1 cellular context compared by ENCODE assay signal in the genomic region with DNA sequence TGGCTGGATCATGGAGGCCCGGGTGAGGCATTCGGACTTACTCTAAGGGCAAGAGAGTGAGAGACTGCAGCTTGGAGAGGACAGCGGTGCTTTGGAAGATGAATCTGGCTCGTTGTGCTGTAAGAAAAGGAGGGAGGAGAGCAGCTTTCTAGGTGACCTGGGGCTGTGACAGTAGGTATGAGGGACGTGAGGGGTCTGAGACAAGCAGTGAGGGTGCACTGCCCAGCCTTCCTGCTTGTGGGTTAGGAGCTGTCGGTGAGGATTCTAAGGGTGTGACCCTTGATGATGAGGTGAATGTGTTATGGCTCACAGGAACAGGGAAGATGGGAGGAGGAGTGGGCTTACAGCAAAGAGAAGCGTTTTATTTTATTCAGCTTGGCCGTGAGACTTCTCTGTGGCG.
TF ChIP-seq lines count a peak whose summit lies in the region.

No MANE protein-coding gene starts in this region.

TF ChIP-seq in HepG2, 621 proteins besides CTCF, POLR2A, EP300 and RAD21 (continued from another document and continues in another):
- TF ChIP-seq, protein P1, sequence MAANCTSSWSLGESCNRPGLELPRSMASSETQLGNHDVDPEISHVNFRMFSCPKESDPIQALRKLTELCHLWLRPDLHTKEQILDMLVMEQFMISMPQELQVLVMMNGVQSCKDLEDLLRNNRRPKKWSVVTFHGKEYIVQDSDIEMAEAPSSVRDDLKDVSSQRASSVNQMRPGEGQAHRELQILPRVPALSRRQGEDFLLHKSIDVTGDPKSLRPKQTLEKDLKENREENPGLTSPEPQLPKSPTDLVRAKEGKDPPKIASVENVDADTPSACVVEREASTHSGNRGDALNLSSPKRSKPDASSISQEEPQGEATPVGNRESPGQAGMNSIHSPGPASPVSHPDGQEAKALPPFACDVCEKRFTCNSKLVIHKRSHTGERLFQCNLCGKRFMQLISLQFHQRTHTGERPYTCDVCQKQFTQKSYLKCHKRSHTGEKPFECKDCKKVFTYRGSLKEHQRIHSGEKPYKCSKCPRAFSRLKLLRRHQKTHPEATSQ (CRISPR knock-in tag; IDR thresholded peaks at IDR 0.05; ENCODE audit: borderline replicate concordance) = no peak
- TF ChIP-seq RARA (CRISPR knock-in tag; IDR thresholded peaks at IDR 0.05) = no peak
- TF ChIP-seq, protein P2, sequence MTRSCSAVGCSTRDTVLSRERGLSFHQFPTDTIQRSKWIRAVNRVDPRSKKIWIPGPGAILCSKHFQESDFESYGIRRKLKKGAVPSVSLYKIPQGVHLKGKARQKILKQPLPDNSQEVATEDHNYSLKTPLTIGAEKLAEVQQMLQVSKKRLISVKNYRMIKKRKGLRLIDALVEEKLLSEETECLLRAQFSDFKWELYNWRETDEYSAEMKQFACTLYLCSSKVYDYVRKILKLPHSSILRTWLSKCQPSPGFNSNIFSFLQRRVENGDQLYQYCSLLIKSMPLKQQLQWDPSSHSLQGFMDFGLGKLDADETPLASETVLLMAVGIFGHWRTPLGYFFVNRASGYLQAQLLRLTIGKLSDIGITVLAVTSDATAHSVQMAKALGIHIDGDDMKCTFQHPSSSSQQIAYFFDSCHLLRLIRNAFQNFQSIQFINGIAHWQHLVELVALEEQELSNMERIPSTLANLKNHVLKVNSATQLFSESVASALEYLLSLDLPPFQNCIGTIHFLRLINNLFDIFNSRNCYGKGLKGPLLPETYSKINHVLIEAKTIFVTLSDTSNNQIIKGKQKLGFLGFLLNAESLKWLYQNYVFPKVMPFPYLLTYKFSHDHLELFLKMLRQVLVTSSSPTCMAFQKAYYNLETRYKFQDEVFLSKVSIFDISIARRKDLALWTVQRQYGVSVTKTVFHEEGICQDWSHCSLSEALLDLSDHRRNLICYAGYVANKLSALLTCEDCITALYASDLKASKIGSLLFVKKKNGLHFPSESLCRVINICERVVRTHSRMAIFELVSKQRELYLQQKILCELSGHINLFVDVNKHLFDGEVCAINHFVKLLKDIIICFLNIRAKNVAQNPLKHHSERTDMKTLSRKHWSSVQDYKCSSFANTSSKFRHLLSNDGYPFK (CRISPR knock-in tag; IDR thresholded peaks at IDR 0.05; ENCODE audit: borderline replicate concordance) = peak; percentile 10; the same call in 1 of the 2 replicates
- no peak for TF ChIP-seq ZNF354B (CRISPR knock-in tag; IDR thresholded peaks at IDR 0.05)
- peak; percentile 88 for TF ChIP-seq ZNF12 (CRISPR knock-in tag; IDR thresholded peaks at IDR 0.05)
- no peak for TF ChIP-seq MTF1 (CRISPR knock-in tag; IDR thresholded peaks at IDR 0.05)
- no peak for TF ChIP-seq HIVEP1 (CRISPR knock-in tag; IDR thresholded peaks at IDR 0.05)
- no peak for TF ChIP-seq ZNF160 (CRISPR knock-in tag; IDR thresholded peaks at IDR 0.05)
- no peak for TF ChIP-seq ZNF891 (CRISPR knock-in tag; IDR thresholded peaks at IDR 0.05)
- no peak for TF ChIP-seq CBFB (CRISPR knock-in tag; IDR thresholded peaks at IDR 0.05)
- TF ChIP-seq GPN1 (CRISPR knock-in tag; IDR thresholded peaks at IDR 0.05; ENCODE audit: borderline replicate concordance) = no peak
- no peak for TF ChIP-seq U2AF1 (optimal IDR thresholded peaks at IDR 0.05; ENCODE audit: low read depth, low read length)
- no peak for TF ChIP-seq ZSCAN30 (CRISPR knock-in tag; IDR thresholded peaks at IDR 0.05)
- 0 out of 2 replicates have a peak, but pooled peaks have one; percentile 56 for TF ChIP-seq ZNF598 (CRISPR knock-in tag; IDR thresholded peaks at IDR 0.05; ENCODE audit: borderline replicate concordance)
- no peak for TF ChIP-seq ZNF234 (CRISPR knock-in tag; conservative IDR thresholded peaks at IDR 0.05)
- no peak for TF ChIP-seq SATB2 (CRISPR knock-in tag; IDR thresholded peaks at IDR 0.05)
- 0 out of 2 replicates have a peak, but pooled peaks have one; percentile 31 for TF ChIP-seq ZNF468 (CRISPR knock-in tag; IDR thresholded peaks at IDR 0.05)
- no peak for TF ChIP-seq ELF3 (CRISPR knock-in tag; IDR thresholded peaks at IDR 0.05)
- no peak for TF ChIP-seq ZSCAN20 (CRISPR knock-in tag; IDR thresholded peaks at IDR 0.05; ENCODE audit: borderline replicate concordance)
- TF ChIP-seq, protein P3, sequence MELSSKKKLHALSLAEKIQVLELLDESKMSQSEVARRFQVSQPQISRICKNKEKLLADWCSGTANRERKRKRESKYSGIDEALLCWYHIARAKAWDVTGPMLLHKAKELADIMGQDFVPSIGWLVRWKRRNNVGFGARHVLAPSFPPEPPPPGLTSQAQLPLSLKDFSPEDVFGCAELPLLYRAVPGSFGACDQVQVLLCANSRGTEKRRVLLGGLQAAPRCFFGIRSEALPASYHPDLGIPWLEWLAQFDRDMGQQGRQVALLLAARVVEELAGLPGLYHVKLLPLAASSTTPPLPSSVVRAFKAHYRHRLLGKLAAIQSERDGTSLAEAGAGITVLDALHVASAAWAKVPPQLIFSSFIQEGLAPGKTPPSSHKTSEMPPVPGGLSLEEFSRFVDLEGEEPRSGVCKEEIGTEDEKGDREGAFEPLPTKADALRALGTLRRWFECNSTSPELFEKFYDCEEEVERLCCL (CRISPR knock-in tag; IDR thresholded peaks at IDR 0.05; ENCODE audit: borderline replicate concordance) = no peak; the same call in 1 of the 2 replicates
- TF ChIP-seq MXD4 (CRISPR knock-in tag; IDR thresholded peaks at IDR 0.05) = no peak
- no peak for TF ChIP-seq ZNF768 (CRISPR knock-in tag; IDR thresholded peaks at IDR 0.05)
- TF ChIP-seq TCF7L2 (IDR thresholded peaks at IDR 0.05; ENCODE audit: low read depth, low read length) = no peak
- TF ChIP-seq, protein P4, sequence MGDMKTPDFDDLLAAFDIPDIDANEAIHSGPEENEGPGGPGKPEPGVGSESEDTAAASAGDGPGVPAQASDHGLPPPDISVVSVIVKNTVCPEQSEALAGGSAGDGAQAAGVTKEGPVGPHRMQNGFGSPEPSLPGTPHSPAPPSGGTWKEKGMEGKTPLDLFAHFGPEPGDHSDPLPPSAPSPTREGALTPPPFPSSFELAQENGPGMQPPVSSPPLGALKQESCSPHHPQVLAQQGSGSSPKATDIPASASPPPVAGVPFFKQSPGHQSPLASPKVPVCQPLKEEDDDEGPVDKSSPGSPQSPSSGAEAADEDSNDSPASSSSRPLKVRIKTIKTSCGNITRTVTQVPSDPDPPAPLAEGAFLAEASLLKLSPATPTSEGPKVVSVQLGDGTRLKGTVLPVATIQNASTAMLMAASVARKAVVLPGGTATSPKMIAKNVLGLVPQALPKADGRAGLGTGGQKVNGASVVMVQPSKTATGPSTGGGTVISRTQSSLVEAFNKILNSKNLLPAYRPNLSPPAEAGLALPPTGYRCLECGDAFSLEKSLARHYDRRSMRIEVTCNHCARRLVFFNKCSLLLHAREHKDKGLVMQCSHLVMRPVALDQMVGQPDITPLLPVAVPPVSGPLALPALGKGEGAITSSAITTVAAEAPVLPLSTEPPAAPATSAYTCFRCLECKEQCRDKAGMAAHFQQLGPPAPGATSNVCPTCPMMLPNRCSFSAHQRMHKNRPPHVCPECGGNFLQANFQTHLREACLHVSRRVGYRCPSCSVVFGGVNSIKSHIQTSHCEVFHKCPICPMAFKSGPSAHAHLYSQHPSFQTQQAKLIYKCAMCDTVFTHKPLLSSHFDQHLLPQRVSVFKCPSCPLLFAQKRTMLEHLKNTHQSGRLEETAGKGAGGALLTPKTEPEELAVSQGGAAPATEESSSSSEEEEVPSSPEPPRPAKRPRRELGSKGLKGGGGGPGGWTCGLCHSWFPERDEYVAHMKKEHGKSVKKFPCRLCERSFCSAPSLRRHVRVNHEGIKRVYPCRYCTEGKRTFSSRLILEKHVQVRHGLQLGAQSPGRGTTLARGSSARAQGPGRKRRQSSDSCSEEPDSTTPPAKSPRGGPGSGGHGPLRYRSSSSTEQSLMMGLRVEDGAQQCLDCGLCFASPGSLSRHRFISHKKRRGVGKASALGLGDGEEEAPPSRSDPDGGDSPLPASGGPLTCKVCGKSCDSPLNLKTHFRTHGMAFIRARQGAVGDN (CRISPR knock-in tag; IDR thresholded peaks at IDR 0.05) = peak; percentile 59; the same call in 1 of the 2 replicates
- TF ChIP-seq MTA1 (CRISPR knock-in tag; IDR thresholded peaks at IDR 0.05; ENCODE audit: borderline replicate concordance) = no peak
- 0 out of 2 replicates have a peak, but pooled peaks have one; percentile 17 for TF ChIP-seq KDM2A (CRISPR knock-in tag; IDR thresholded peaks at IDR 0.05; ENCODE audit: borderline replicate concordance, low read depth)
- TF ChIP-seq EHMT2 (IDR thresholded peaks at IDR 0.05; ENCODE audit: borderline replicate concordance, low read depth, low read length) = no peak
- TF ChIP-seq, protein P5, sequence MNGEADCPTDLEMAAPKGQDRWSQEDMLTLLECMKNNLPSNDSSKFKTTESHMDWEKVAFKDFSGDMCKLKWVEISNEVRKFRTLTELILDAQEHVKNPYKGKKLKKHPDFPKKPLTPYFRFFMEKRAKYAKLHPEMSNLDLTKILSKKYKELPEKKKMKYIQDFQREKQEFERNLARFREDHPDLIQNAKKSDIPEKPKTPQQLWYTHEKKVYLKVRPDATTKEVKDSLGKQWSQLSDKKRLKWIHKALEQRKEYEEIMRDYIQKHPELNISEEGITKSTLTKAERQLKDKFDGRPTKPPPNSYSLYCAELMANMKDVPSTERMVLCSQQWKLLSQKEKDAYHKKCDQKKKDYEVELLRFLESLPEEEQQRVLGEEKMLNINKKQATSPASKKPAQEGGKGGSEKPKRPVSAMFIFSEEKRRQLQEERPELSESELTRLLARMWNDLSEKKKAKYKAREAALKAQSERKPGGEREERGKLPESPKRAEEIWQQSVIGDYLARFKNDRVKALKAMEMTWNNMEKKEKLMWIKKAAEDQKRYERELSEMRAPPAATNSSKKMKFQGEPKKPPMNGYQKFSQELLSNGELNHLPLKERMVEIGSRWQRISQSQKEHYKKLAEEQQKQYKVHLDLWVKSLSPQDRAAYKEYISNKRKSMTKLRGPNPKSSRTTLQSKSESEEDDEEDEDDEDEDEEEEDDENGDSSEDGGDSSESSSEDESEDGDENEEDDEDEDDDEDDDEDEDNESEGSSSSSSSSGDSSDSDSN (CRISPR knock-in tag; IDR thresholded peaks at IDR 0.05) = 0 out of 2 replicates have a peak, but pooled peaks have one; percentile 42
- no peak for TF ChIP-seq JUNB (CRISPR knock-in tag; IDR thresholded peaks at IDR 0.05; ENCODE audit: borderline replicate concordance)
- TF ChIP-seq, protein P6, sequence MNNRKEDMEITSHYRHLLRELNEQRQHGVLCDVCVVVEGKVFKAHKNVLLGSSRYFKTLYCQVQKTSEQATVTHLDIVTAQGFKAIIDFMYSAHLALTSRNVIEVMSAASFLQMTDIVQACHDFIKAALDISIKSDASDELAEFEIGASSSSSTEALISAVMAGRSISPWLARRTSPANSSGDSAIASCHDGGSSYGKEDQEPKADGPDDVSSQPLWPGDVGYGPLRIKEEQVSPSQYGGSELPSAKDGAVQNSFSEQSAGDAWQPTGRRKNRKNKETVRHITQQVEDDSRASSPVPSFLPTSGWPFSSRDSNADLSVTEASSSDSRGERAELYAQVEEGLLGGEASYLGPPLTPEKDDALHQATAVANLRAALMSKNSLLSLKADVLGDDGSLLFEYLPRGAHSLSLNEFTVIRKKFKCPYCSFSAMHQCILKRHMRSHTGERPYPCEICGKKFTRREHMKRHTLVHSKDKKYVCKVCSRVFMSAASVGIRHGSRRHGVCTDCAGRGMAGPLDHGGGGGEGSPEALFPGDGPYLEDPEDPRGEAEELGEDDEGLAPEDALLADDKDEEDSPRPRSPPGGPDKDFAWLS (CRISPR knock-in tag; IDR thresholded peaks at IDR 0.05; ENCODE audit: borderline replicate concordance) = no peak
- TF ChIP-seq HNRNPUL1 (IDR thresholded peaks at IDR 0.05; ENCODE audit: low read depth, low read length) = no peak
- TF ChIP-seq, protein P7, sequence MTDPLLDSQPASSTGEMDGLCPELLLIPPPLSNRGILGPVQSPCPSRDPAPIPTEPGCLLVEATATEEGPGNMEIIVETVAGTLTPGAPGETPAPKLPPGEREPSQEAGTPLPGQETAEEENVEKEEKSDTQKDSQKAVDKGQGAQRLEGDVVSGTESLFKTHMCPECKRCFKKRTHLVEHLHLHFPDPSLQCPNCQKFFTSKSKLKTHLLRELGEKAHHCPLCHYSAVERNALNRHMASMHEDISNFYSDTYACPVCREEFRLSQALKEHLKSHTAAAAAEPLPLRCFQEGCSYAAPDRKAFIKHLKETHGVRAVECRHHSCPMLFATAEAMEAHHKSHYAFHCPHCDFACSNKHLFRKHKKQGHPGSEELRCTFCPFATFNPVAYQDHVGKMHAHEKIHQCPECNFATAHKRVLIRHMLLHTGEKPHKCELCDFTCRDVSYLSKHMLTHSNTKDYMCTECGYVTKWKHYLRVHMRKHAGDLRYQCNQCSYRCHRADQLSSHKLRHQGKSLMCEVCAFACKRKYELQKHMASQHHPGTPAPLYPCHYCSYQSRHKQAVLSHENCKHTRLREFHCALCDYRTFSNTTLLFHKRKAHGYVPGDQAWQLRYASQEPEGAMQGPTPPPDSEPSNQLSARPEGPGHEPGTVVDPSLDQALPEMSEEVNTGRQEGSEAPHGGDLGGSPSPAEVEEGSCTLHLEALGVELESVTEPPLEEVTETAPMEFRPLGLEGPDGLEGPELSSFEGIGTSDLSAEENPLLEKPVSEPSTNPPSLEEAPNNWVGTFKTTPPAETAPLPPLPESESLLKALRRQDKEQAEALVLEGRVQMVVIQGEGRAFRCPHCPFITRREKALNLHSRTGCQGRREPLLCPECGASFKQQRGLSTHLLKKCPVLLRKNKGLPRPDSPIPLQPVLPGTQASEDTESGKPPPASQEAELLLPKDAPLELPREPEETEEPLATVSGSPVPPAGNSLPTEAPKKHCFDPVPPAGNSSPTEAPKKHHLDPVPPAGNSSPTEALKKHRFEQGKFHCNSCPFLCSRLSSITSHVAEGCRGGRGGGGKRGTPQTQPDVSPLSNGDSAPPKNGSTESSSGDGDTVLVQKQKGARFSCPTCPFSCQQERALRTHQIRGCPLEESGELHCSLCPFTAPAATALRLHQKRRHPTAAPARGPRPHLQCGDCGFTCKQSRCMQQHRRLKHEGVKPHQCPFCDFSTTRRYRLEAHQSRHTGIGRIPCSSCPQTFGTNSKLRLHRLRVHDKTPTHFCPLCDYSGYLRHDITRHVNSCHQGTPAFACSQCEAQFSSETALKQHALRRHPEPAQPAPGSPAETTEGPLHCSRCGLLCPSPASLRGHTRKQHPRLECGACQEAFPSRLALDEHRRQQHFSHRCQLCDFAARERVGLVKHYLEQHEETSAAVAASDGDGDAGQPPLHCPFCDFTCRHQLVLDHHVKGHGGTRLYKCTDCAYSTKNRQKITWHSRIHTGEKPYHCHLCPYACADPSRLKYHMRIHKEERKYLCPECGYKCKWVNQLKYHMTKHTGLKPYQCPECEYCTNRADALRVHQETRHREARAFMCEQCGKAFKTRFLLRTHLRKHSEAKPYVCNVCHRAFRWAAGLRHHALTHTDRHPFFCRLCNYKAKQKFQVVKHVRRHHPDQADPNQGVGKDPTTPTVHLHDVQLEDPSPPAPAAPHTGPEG (CRISPR knock-in tag; IDR thresholded peaks at IDR 0.05) = no peak
- TF ChIP-seq ZSCAN25 (CRISPR knock-in tag; IDR thresholded peaks at IDR 0.05) = 0 out of 2 replicates have a peak, but pooled peaks have one; percentile 34
- no peak for TF ChIP-seq ZNF430 (CRISPR knock-in tag; IDR thresholded peaks at IDR 0.05)
- TF ChIP-seq, protein P8, sequence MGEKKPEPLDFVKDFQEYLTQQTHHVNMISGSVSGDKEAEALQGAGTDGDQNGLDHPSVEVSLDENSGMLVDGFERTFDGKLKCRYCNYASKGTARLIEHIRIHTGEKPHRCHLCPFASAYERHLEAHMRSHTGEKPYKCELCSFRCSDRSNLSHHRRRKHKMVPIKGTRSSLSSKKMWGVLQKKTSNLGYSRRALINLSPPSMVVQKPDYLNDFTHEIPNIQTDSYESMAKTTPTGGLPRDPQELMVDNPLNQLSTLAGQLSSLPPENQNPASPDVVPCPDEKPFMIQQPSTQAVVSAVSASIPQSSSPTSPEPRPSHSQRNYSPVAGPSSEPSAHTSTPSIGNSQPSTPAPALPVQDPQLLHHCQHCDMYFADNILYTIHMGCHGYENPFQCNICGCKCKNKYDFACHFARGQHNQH (CRISPR knock-in tag; IDR thresholded peaks at IDR 0.05) = no peak
- TF ChIP-seq ZNF841 (CRISPR knock-in tag; IDR thresholded peaks at IDR 0.05; ENCODE audit: borderline replicate concordance) = no peak
- no peak for TF ChIP-seq IKZF1 (IDR thresholded peaks at IDR 0.05)
- TF ChIP-seq TBX2 (CRISPR knock-in tag; IDR thresholded peaks at IDR 0.05; ENCODE audit: borderline replicate concordance) = peak; percentile 1; the same call in 1 of the 2 replicates
- TF ChIP-seq HOXA3 (CRISPR knock-in tag; IDR thresholded peaks at IDR 0.05) = no peak
